ENCODE assay signal across 14 cellular contexts in genomic region chr2:96329416-96329815, GRCh38. TPM values are rescaled to one million over a fixed set of nuclear protein-coding genes. Genes with fewer than 3 reads are reported as not detected.
DNase-seq lines count a peak whose midpoint lies in the region; TF ChIP-seq lines count a peak whose summit lies in the region.
"Had no signal": no experiment of that assay in that cellular context is flagged by ENCODE, and none has a peak within 500 bp of the region (broad histone marks: within the 10 kb centered on the region; RNA-seq: fewer than 3 reads in every experiment).

No MANE protein-coding gene starts in this region.

- peak overlapping the region; percentile 62 for H3K27ac ChIP-seq in C4-2B
- H3K27ac ChIP-seq: sigmoid colon, tibial artery had no signal

- TF ChIP-seq CTCF in C4-2B (conservative IDR thresholded peaks at IDR 0.05): no peak
- TF ChIP-seq CTCF in fibroblast of the aortic adventitia (IDR thresholded peaks at IDR 0.05; ENCODE audit: insufficient read depth, low read length): no peak

- no peak overlapping the region for H3K4me3 ChIP-seq in fibroblast of the aortic adventitia (ENCODE audit: low read depth, low read length)
- H3K4me3 ChIP-seq: GM23338, sigmoid colon, tibial artery had no signal

- DNase-seq in HT1080 (ENCODE audit: low read depth) (peak; percentile 65), RPMI7951 (ENCODE audit: low read depth) (peak; percentile 79), fibroblast of the aortic adventitia (ENCODE audit: low read depth) (peak; percentile 81), NCI-H82 treated with DMSO at 0.1 percent for 48 hours (lab: John Stamatoyannopoulos, UW; ENCODE audit: unreplicated experiment) (no peak), amniotic stem cell (lab: John Stamatoyannopoulos, UW) (no peak), NAMALWA (ENCODE audit: low spot score) (no peak), midbrain (lab: John Stamatoyannopoulos, UW) (no peak)
- DNase-seq: amygdala, C1 segment of cervical spinal cord, sigmoid colon, T-helper 9 cell had no signal

RNA-seq across cellular contexts. Expression of gene ITPRIPL1, which starts 4.3 kb away (rescaled TPM):
- total RNA-seq in HT1080 (2014; rRNA removed; shearing (Covaris generic)): 0.23 and 0.73 TPM in 2 replicates
- 0.05 and 0.06 TPM in 2 replicates for polyA plus RNA-seq in HT1080 (2015; cell fraction: cytosol; rRNA removed)
- polyA plus RNA-seq in HT1080 (2015; cell fraction: nucleus; rRNA removed): 0.11 TPM in 1 of 2 replicates, not detected in the other
- 14.5 and 15.9 TPM in 2 replicates for total RNA-seq in RPMI7951 (2014; rRNA removed; shearing (Covaris generic))
- total RNA-seq in fibroblast of the aortic adventitia (ENCODE audit: low replicate concordance): 2.5 and 3.4 TPM in 2 replicates

RNA-seq across cellular contexts. Expression of gene NCAPH, which starts 6.2 kb away (rescaled TPM):
- 32.3 and 43.4 TPM in 2 replicates for total RNA-seq in HT1080 (2014; rRNA removed; shearing (Covaris generic))
- 20.3 and 24.5 TPM in 2 replicates for polyA plus RNA-seq in HT1080 (2015; cell fraction: cytosol; rRNA removed)
- 34.2 and 37.7 TPM in 2 replicates for polyA plus RNA-seq in HT1080 (2015; cell fraction: nucleus; rRNA removed)
- 58.5 and 69.2 TPM in 2 replicates for total RNA-seq in RPMI7951 (2014; rRNA removed; shearing (Covaris generic))
- 0.57 and 18.7 TPM in 2 replicates for total RNA-seq in fibroblast of the aortic adventitia (ENCODE audit: low replicate concordance)

RNA-seq across cellular contexts. Expression of gene SNRNP200, which starts 24.1 kb away (rescaled TPM):
- 28.8 and 31.9 TPM in 2 replicates for total RNA-seq in HT1080 (2014; rRNA removed; shearing (Covaris generic))
- polyA plus RNA-seq in HT1080 (2015; cell fraction: cytosol; rRNA removed): 48.9 and 56.7 TPM in 2 replicates
- polyA plus RNA-seq in HT1080 (2015; cell fraction: nucleus; rRNA removed): 207 and 228 TPM in 2 replicates
- total RNA-seq in RPMI7951 (2014; rRNA removed; shearing (Covaris generic)): 46.1 and 49.3 TPM in 2 replicates
- 28.0 and 39.3 TPM in 2 replicates for total RNA-seq in fibroblast of the aortic adventitia (ENCODE audit: low replicate concordance)

Comparison
In these comparisons a context has a peak if more than half of its experiments do, and no peak if none do; other contexts are left out.
1. DNase-seq: peak in HT1080 (single experiment), RPMI7951 (single experiment) and fibroblast of the aortic adventitia (single experiment); none in NCI-H82 treated with DMSO at 0.1 percent for 48 hours (single experiment), amniotic stem cell (single experiment), NAMALWA (single experiment) and midbrain (single experiment).